15 cellular contexts compared by ENCODE assay signal in the genomic region with DNA sequence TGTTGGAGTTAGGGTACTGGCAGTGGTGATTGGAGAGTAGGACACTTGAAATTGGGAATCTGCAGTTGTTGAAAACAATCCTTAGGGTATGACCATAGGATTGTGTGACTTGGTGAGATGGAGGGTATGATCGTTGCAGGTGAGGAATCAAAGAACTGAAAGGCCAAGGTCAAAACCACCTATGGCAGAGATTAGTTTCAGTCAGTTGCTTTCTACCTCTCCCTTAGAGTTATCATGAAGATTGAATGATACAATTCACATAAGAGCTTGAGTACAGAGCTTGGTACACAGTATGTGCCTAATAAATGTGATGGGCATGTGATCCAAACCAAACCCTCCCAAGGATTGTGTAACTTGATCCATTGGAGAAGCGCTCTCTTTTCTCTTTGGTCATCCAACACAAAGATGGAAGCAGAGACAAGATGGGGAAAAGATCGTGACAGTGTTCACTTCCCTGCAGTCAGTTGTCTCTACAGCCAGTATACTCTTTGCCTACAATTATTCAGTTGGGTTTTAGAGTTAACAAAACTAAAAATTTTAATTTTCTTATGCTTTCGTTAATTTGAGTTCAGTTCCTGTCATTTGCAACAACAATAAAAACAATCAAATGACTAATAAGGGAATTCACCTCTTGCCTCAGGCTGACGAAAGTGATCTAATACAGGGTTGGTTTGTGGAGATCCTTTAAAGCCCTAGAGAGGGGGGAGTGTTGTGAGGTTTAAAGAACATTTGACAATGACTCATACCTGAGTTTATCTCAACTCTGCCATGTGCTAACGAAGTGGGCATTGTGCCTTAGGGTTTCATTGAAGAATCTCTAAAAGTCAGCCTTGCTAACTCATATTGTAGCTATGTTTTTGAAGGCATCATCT. TPM values are rescaled to one million over a fixed set of nuclear protein-coding genes. Genes with fewer than 3 reads are reported as not detected.
A peak's percentile ranks its signal among the peaks of the same experiment; 100 is the strongest.
DNase-seq lines count a peak whose midpoint lies in the region; ATAC-seq, FAIRE-seq and TF ChIP-seq lines count a peak whose summit lies in the region.
"Had no signal": no experiment of that assay in that cellular context is flagged by ENCODE, and none has a peak within 500 bp of the region (broad histone marks: within the 10 kb centered on the region; RNA-seq: fewer than 3 reads in every experiment).

No MANE protein-coding gene starts in this region.

- no CpG with 5 or more reads among the region's 6 CpGs for WGBS in IMR-90 (ENCODE audit: extremely low coverage in 2 of 2, insufficient read length in 1 of 2), 2 experiments
- no CpG with 5 or more reads among the region's 6 CpGs for WGBS in neuronal stem cell (ENCODE audit: extremely low coverage in 2 of 2, insufficient read length in 2 of 2, insufficient replicate concordance in 1 of 2), 2 donors

- H3K9me3 ChIP-seq in IMR-90 (ENCODE audit: control insufficient read depth, insufficient read depth, low read length) (no peaks in the 10 kb centered on the region), neuronal stem cell (replicated peaks in 1 of 2; ENCODE audit: control insufficient read depth in 2 of 2, insufficient read depth in 1 of 2, low read depth in 1 of 2, low read length in 2 of 2) (peaks cover 0 to 2% of the 10 kb centered on the region in 2 donors)
- H3K9me3 ChIP-seq: heart right ventricle had no signal

- no peak overlapping the region for H2BK5ac ChIP-seq in IMR-90 (ENCODE audit: low read depth, low read length, poor library complexity, severe bottlenecking)
- no peak overlapping the region for H2BK5ac ChIP-seq in neuronal stem cell (ENCODE audit: low read length)

- no peak overlapping the region for H3K4me2 ChIP-seq in IMR-90 (ENCODE audit: low read depth, low read length)
- H3K4me2 ChIP-seq in neuronal stem cell (ENCODE audit: insufficient read depth, low read length, poor library complexity, severe bottlenecking): no peak overlapping the region
- H3K4me2 ChIP-seq: KMS-11 had no signal

- H3K27me3 ChIP-seq in IMR-90 (ENCODE audit: control insufficient read depth, insufficient read depth, low read length) (peaks cover 3% of the 10 kb centered on the region; the same call in 1 of the 2 replicates), neuronal stem cell (ENCODE audit: control insufficient read depth in 3 of 3, insufficient read depth in 3 of 3, low read depth in 1 of 3, low read length in 3 of 3) (peaks cover 0 to 11% (median 0%) of the 10 kb centered on the region in 3 experiments)
- H3K27me3 ChIP-seq: brain microvascular endothelial cell, heart right ventricle had no signal

- peaks cover 3% of the 10 kb centered on the region for H3K4me1 Mint-ChIP-seq in memory B cell

- no peak overlapping the region for H2AFZ ChIP-seq in IMR-90 (replicated peaks; ENCODE audit: low read length, poor library complexity)
- no peak overlapping the region for H2AFZ ChIP-seq in neuronal stem cell (ENCODE audit: low read length)

- POLR2A ChIA-PET in IMR-90 (lab: Charles Lee; ENCODE audit: unreplicated experiment): no interaction called here

- H3K23ac ChIP-seq in IMR-90 (ENCODE audit: low read depth, low read length): no peak overlapping the region
- no peak overlapping the region for H3K23ac ChIP-seq in neuronal stem cell (ENCODE audit: low read depth, low read length, poor library complexity)

- no peaks in the 10 kb centered on the region for H3K9me1 ChIP-seq in IMR-90 (ENCODE audit: insufficient read depth, low read length)

- in situ Hi-C loops in IMR-90 (cut with MboI; ENCODE audit: low sequenced_read_pairs): no loop called here

- no peaks in the 10 kb centered on the region for H3K4me1 ChIP-seq in IMR-90 (ENCODE audit: control insufficient read depth, insufficient read depth, low read length)
- peaks cover 0 to 2% of the 10 kb centered on the region in 2 donors for H3K4me1 ChIP-seq in neuronal stem cell (ENCODE audit: control insufficient read depth in 2 of 2, insufficient read depth in 1 of 2, low read depth in 1 of 2, low read length in 2 of 2)

- TF ChIP-seq RAD21 in IMR-90 (IDR thresholded peaks at IDR 0.05; ENCODE audit: low read length): no peak

- no peaks in the 10 kb centered on the region for H3K36me3 ChIP-seq in IMR-90 (ENCODE audit: control insufficient read depth, insufficient read depth, low read length)
- H3K36me3 ChIP-seq in neuronal stem cell (replicated peaks in 1 of 2; ENCODE audit: control insufficient read depth in 2 of 2, insufficient read depth in 2 of 2, low read length in 2 of 2): no peaks in the 10 kb centered on the region
- H3K36me3 ChIP-seq: brain microvascular endothelial cell, heart right ventricle had no signal

- intact Hi-C loops in IMR-90 (cut with micrococcal nuclease): no loop called here

- H4K91ac ChIP-seq in IMR-90 (ENCODE audit: insufficient read depth, low read depth, low read length) (no peak overlapping the region), neuronal stem cell (ENCODE audit: low read depth, low read length, poor library complexity) (no peak overlapping the region)

- CTCF ChIA-PET in IMR-90 (lab: Yijun Ruan, JAX): no interaction called here

- no peaks in the 10 kb centered on the region for H3K79me1 ChIP-seq in IMR-90 (ENCODE audit: low read depth in 1 of 2, low read length in 2 of 2)
- no peaks in the 10 kb centered on the region for H3K79me1 ChIP-seq in neuronal stem cell (ENCODE audit: low read depth, low read length)

- no peak overlapping the region for H3K9ac ChIP-seq in IMR-90 (ENCODE audit: low read depth, low read length)
- H3K9ac ChIP-seq in neuronal stem cell (ENCODE audit: low read depth, low read length, poor library complexity): no peak overlapping the region
- H3K9ac ChIP-seq: KMS-11 had no signal

- dilution Hi-C loops in IMR-90 (cut with HindIII; ENCODE audit: low sequenced_read_pairs, unreplicated experiment): no loop called here

- H2BK15ac ChIP-seq in IMR-90 (ENCODE audit: low read depth, low read length) (no peak overlapping the region), neuronal stem cell (ENCODE audit: low read length) (no peak overlapping the region)

- no peak overlapping the region for H2BK12ac ChIP-seq in neuronal stem cell (ENCODE audit: low read length)

- no peak overlapping the region for H2AK9ac ChIP-seq in IMR-90 (replicated peaks; ENCODE audit: low read depth, low read length, poor library complexity)

- no peak overlapping the region for H2AK5ac ChIP-seq in IMR-90 (ENCODE audit: low read depth, low read length)
- H2AK5ac ChIP-seq in neuronal stem cell (ENCODE audit: low read depth, low read length): no peak overlapping the region

- DNase-seq in IMR-90 (peak; percentile 25), amniotic stem cell (lab: John Stamatoyannopoulos, UW) (peak; percentile 5), memory B cell (ENCODE audit: low spot score in 2 of 2) (no peak), neuronal stem cell (ENCODE audit: low spot score) (no peak), DMS 273 treated with DMSO at 0.1 percent for 48 hours (lab: John Stamatoyannopoulos, UW) (no peak), DMS79 (lab: John Stamatoyannopoulos, UW) (no peak), GM12891 (ENCODE audit: insufficient read length, low spot score) (no peak)
- DNase-seq: activated CD4-positive, alpha-beta T cell treated with anti-CD3 and anti-CD28 coated beads for 48 hours; brain microvascular endothelial cell; DMS153; heart right ventricle; small intestine; stimulated activated naive CD4-positive, alpha-beta T cell had no signal

- TF ChIP-seq CTCF in IMR-90 (conservative IDR thresholded peaks at IDR 0.05; ENCODE audit: low read depth, low read length): no peak

- H4K5ac ChIP-seq in IMR-90 (ENCODE audit: low read depth, low read length): no peak overlapping the region

- H3K4me3 Mint-ChIP-seq in memory B cell: no peak overlapping the region

- FAIRE-seq in GM12891 (lab: Jason Lieb, UNC): no peak
- FAIRE-seq: small intestine had no signal

- H3K4ac ChIP-seq in IMR-90 (ENCODE audit: low read depth, low read length): no peak overlapping the region
- H3K4ac ChIP-seq in neuronal stem cell (ENCODE audit: low read length): no peak overlapping the region

- H4K20me1 ChIP-seq in IMR-90 (ENCODE audit: insufficient read depth, low read length): no peaks in the 10 kb centered on the region

- H3K27ac ChIP-seq in IMR-90 (ENCODE audit: insufficient read depth, low read length) (no peak overlapping the region), neuronal stem cell (replicated peaks; ENCODE audit: low read length) (no peak overlapping the region)
- H3K27ac ChIP-seq: brain microvascular endothelial cell, heart right ventricle, KMS-11 had no signal

- TF ChIP-seq POLR2A in IMR-90 (IDR thresholded peaks at IDR 0.05; ENCODE audit: low read depth, low read length): no peak
- no peak for TF ChIP-seq POLR2A in GM12891 (IDR thresholded peaks at IDR 0.05; ENCODE audit: low read depth, low read length)

- BruUV-seq in IMR-90 (replicated peaks; lab: Mats Ljungman, UMichigan): no TSS peak

- no peaks in the 10 kb centered on the region for H3K9me3 Mint-ChIP-seq in memory B cell

- H2BK120ac ChIP-seq in IMR-90 (ENCODE audit: low read depth, low read length): no peak overlapping the region
- H2BK120ac ChIP-seq in neuronal stem cell (ENCODE audit: low read depth, low read length): no peak overlapping the region

- ATAC-seq in GM18861 (IDR thresholded peaks at IDR 0.05; ENCODE audit: unreplicated experiment) (peak; percentile 54), IMR-90 (ENCODE audit: low read depth) (no peak), memory B cell (ENCODE audit: low read depth) (peak; percentile 37)

- no peak overlapping the region for H3K27ac Mint-ChIP-seq in memory B cell

- H3K18ac ChIP-seq in IMR-90 (ENCODE audit: low read depth, low read length) (no peak overlapping the region), neuronal stem cell (ENCODE audit: low read length) (no peak overlapping the region)

- peaks cover 19% of the 10 kb centered on the region for H3K27me3 Mint-ChIP-seq in memory B cell

- H4K8ac ChIP-seq in IMR-90 (ENCODE audit: low read depth in 2 of 2, low read length in 2 of 2) (no peak overlapping the region), neuronal stem cell (ENCODE audit: low read depth, low read length) (no peak overlapping the region)

- H3K4me3 ChIP-seq in IMR-90 (ENCODE audit: insufficient read depth, low read depth, low read length) (no peak overlapping the region), neuronal stem cell (ENCODE audit: low read length in 2 of 2) (no peak overlapping the region)
- H3K4me3 ChIP-seq: heart right ventricle had no signal

- H3K14ac ChIP-seq in IMR-90 (replicated peaks; ENCODE audit: low read depth, low read length) (no peak overlapping the region), neuronal stem cell (ENCODE audit: low read length) (no peak overlapping the region)

- H2BK20ac ChIP-seq in IMR-90 (ENCODE audit: low read depth, low read length): no peak overlapping the region

- no peak overlapping the region for H3K56ac ChIP-seq in IMR-90 (ENCODE audit: extremely low read depth, insufficient read depth, low read length)

- peaks cover 3% of the 10 kb centered on the region for H3K36me3 Mint-ChIP-seq in memory B cell

TF ChIP-seq in GM12891, 5 proteins besides CTCF, POLR2A, EP300 and RAD21 (continues in another document):
- no peak for TF ChIP-seq PAX5 (IDR thresholded peaks at IDR 0.05; ENCODE audit: insufficient read depth, low read length, severe bottlenecking)

RNA-seq across cellular contexts. Expression of gene SMAD2, which starts 14.7 kb away (rescaled TPM):
- total RNA-seq in IMR-90 (2012; rRNA removed): 124 and 171 TPM in 2 replicates
- 35.8 and 41.7 TPM in 2 replicates for polyA plus RNA-seq in IMR-90 (2012; rRNA removed)
- 9.2 and 21.8 TPM in 2 replicates for polyA plus RNA-seq in IMR-90 (2012; cell fraction: cytosol; rRNA removed)
- 2.8 and 22.9 TPM in 2 replicates for polyA plus RNA-seq in IMR-90 (2012; cell fraction: nucleus; rRNA removed; ENCODE audit: low replicate concordance)
- 72.0 TPM for polyA plus RNA-seq in neuronal stem cell (2013, experiment 1 of 2)
- 69.8 TPM for polyA plus RNA-seq in neuronal stem cell (2013, experiment 2 of 2)
- 60.6 TPM for polyA plus RNA-seq in GM12891 (2012; ENCODE audit: low read depth, missing spikeins)

Comparison
In these comparisons a context has a peak if more than half of its experiments do, and no peak if none do; other contexts are left out.
1. DNase-seq: peak in IMR-90 (single experiment) and amniotic stem cell (single experiment); none in memory B cell (0 of 2), neuronal stem cell (single experiment), DMS 273 treated with DMSO at 0.1 percent for 48 hours (single experiment), DMS79 (single experiment) and GM12891 (single experiment).